Comparison of ENCODE assay signal across 8 cellular contexts in genomic region chr2:98757904-98758421, GRCh38.
DNase-seq lines count a peak whose midpoint lies in the region; ATAC-seq lines count a peak whose summit lies in the region.

No MANE protein-coding gene starts in this region.

- H3K4me3 ChIP-seq in skeletal muscle cell (ENCODE audit: low read depth, low read length), result no peak overlapping the region

- DNase-seq in activated T-cell treated with anti-CD3 and anti-CD28 coated beads for 1 hour (ENCODE audit: low read depth) (peak; percentile 34), activated T-cell treated with anti-CD3 and anti-CD28 coated beads for 4 hours (no peak), NOMO-1 treated with DMSO at 0.1 percent for 48 hours (lab: John Stamatoyannopoulos, UW; ENCODE audit: unreplicated experiment) (peak; percentile 96), globus pallidus (ENCODE audit: low spot score) (peak; percentile 75), skeletal muscle cell (ENCODE audit: low read depth) (peak; percentile 87), NCI-H146 treated with DMSO at 0.1 percent for 48 hours (lab: John Stamatoyannopoulos, UW; ENCODE audit: unreplicated experiment) (no peak)
- peak; percentile 28 for DNase-seq in activated T-helper 9 cell treated with anti-CD3 and anti-CD28 coated beads, Interleukin-2, amount 50 U/mL, for 16 hours (ENCODE audit: low read depth)

- peak; percentile 85 for ATAC-seq in HG02981 (IDR thresholded peaks at IDR 0.05; ENCODE audit: unreplicated experiment)

Comparison
In these comparisons a context has a peak if more than half of its experiments do, and no peak if none do; other contexts are left out.
1. DNase-seq: peak in activated T-cell treated with anti-CD3 and anti-CD28 coated beads for 1 hour (single experiment), NOMO-1 treated with DMSO at 0.1 percent for 48 hours (single experiment), activated T-helper 9 cell treated with anti-CD3 and anti-CD28 coated beads, Interleukin-2, amount 50 U/mL, for 16 hours (single experiment), globus pallidus (single experiment) and skeletal muscle cell (single experiment); none in activated T-cell treated with anti-CD3 and anti-CD28 coated beads for 4 hours (single experiment) and NCI-H146 treated with DMSO at 0.1 percent for 48 hours (single experiment).